ENCODE assay signal across 1 cellular context in the genomic region with DNA sequence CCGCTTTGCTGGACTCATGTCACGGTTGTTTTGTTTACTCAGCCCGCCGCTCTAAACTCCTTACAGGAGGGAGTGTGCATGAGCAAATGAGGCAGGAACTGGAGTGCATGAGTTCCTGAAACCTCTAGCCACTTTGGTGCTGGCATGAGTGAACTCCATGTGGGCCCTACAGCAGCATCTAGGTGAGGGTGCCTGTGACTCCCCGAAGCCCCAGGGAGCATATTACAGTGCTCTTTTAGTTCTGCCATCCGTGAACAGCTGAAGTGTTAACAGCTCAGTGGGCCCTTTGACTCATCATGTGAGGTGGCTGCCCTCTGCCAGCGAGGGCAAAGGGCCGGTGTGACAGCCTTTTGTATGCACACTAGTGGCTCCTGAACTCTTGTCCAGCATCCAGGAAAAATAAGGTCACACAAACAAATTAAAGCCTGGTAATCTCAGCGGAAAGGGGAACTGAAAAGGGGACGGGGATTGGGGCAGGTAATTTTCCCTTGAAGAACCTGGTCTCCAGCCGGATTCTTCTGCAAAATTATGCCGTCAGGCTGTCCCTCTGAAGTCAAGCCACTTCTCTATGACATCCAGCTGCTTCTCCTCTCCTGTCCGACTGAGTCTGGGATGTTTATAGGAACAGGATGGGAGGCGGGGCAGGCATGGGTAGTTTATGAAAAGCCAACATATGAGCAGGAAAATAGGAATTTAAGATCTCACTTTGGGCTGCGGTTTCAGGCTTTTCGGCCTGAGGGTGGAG.
TF ChIP-seq lines count a peak whose summit lies in the region.

No MANE protein-coding gene starts in this region.

TF ChIP-seq in HepG2, 621 proteins besides CTCF, POLR2A, EP300 and RAD21 (continued from another document and continues in another):
- TF ChIP-seq, protein P1, sequence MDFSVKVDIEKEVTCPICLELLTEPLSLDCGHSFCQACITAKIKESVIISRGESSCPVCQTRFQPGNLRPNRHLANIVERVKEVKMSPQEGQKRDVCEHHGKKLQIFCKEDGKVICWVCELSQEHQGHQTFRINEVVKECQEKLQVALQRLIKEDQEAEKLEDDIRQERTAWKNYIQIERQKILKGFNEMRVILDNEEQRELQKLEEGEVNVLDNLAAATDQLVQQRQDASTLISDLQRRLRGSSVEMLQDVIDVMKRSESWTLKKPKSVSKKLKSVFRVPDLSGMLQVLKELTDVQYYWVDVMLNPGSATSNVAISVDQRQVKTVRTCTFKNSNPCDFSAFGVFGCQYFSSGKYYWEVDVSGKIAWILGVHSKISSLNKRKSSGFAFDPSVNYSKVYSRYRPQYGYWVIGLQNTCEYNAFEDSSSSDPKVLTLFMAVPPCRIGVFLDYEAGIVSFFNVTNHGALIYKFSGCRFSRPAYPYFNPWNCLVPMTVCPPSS (IDR thresholded peaks at IDR 0.05), result no peak
- TF ChIP-seq ELF3 (CRISPR knock-in tag; IDR thresholded peaks at IDR 0.05), result no peak
- no peak for TF ChIP-seq KDM3A (CRISPR knock-in tag; IDR thresholded peaks at IDR 0.05; ENCODE audit: low read depth)
- no peak for TF ChIP-seq ZSCAN22 (CRISPR knock-in tag; IDR thresholded peaks at IDR 0.05)
- TF ChIP-seq TMF1 (CRISPR knock-in tag; IDR thresholded peaks at IDR 0.05; ENCODE audit: low read depth), result no peak
- no peak for TF ChIP-seq DPF2 (CRISPR knock-in tag; IDR thresholded peaks at IDR 0.05; ENCODE audit: borderline replicate concordance, low read depth)
- TF ChIP-seq NONO (IDR thresholded peaks at IDR 0.05), result no peak
- no peak for TF ChIP-seq NONO (CRISPR knock-in tag; conservative IDR thresholded peaks at IDR 0.05)
- TF ChIP-seq, protein P2, sequence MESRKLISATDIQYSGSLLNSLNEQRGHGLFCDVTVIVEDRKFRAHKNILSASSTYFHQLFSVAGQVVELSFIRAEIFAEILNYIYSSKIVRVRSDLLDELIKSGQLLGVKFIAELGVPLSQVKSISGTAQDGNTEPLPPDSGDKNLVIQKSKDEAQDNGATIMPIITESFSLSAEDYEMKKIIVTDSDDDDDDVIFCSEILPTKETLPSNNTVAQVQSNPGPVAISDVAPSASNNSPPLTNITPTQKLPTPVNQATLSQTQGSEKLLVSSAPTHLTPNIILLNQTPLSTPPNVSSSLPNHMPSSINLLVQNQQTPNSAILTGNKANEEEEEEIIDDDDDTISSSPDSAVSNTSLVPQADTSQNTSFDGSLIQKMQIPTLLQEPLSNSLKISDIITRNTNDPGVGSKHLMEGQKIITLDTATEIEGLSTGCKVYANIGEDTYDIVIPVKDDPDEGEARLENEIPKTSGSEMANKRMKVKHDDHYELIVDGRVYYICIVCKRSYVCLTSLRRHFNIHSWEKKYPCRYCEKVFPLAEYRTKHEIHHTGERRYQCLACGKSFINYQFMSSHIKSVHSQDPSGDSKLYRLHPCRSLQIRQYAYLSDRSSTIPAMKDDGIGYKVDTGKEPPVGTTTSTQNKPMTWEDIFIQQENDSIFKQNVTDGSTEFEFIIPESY (CRISPR knock-in tag; IDR thresholded peaks at IDR 0.05), result no peak
- 0 out of 2 replicates have a peak, but pooled peaks have one; percentile 33 for TF ChIP-seq ZNF607 (CRISPR knock-in tag; IDR thresholded peaks at IDR 0.05; ENCODE audit: borderline replicate concordance)
- TF ChIP-seq, protein P3, sequence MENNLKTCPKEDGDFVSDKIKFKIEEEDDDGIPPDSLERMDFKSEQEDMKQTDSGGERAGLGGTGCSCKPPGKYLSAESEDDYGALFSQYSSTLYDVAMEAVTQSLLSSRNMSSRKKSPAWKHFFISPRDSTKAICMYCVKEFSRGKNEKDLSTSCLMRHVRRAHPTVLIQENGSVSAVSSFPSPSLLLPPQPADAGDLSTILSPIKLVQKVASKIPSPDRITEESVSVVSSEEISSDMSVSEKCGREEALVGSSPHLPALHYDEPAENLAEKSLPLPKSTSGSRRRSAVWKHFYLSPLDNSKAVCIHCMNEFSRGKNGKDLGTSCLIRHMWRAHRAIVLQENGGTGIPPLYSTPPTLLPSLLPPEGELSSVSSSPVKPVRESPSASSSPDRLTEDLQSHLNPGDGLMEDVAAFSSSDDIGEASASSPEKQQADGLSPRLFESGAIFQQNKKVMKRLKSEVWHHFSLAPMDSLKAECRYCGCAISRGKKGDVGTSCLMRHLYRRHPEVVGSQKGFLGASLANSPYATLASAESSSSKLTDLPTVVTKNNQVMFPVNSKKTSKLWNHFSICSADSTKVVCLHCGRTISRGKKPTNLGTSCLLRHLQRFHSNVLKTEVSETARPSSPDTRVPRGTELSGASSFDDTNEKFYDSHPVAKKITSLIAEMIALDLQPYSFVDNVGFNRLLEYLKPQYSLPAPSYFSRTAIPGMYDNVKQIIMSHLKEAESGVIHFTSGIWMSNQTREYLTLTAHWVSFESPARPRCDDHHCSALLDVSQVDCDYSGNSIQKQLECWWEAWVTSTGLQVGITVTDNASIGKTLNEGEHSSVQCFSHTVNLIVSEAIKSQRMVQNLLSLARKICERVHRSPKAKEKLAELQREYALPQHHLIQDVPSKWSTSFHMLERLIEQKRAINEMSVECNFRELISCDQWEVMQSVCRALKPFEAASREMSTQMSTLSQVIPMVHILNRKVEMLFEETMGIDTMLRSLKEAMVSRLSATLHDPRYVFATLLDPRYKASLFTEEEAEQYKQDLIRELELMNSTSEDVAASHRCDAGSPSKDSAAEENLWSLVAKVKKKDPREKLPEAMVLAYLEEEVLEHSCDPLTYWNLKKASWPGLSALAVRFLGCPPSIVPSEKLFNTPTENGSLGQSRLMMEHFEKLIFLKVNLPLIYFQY (CRISPR knock-in tag; IDR thresholded peaks at IDR 0.05; ENCODE audit: borderline replicate concordance), result no peak
- no peak for TF ChIP-seq ZIK1 (CRISPR knock-in tag; IDR thresholded peaks at IDR 0.05; ENCODE audit: borderline replicate concordance, low read depth)
- no peak for TF ChIP-seq ARID2 (CRISPR knock-in tag; IDR thresholded peaks at IDR 0.05; ENCODE audit: borderline replicate concordance)
- TF ChIP-seq, protein P4, sequence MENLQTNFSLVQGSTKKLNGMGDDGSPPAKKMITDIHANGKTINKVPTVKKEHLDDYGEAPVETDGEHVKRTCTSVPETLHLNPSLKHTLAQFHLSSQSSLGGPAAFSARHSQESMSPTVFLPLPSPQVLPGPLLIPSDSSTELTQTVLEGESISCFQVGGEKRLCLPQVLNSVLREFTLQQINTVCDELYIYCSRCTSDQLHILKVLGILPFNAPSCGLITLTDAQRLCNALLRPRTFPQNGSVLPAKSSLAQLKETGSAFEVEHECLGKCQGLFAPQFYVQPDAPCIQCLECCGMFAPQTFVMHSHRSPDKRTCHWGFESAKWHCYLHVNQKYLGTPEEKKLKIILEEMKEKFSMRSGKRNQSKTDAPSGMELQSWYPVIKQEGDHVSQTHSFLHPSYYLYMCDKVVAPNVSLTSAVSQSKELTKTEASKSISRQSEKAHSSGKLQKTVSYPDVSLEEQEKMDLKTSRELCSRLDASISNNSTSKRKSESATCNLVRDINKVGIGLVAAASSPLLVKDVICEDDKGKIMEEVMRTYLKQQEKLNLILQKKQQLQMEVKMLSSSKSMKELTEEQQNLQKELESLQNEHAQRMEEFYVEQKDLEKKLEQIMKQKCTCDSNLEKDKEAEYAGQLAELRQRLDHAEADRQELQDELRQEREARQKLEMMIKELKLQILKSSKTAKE (CRISPR knock-in tag; IDR thresholded peaks at IDR 0.05; ENCODE audit: borderline replicate concordance), result no peak
- no peak for TF ChIP-seq FOSL1 (CRISPR knock-in tag; IDR thresholded peaks at IDR 0.05; ENCODE audit: borderline replicate concordance)
- TF ChIP-seq SALL1 (CRISPR knock-in tag; IDR thresholded peaks at IDR 0.05), result 0 out of 2 replicates have a peak, but pooled peaks have one; percentile 44
- no peak for TF ChIP-seq ZNF558 (CRISPR knock-in tag; IDR thresholded peaks at IDR 0.05; ENCODE audit: borderline replicate concordance)
- no peak for TF ChIP-seq AHR (CRISPR knock-in tag; IDR thresholded peaks at IDR 0.05)
- TF ChIP-seq CHD2 (IDR thresholded peaks at IDR 0.05; ENCODE audit: low read depth, low read length), result no peak
- TF ChIP-seq KAT7 (CRISPR knock-in tag; IDR thresholded peaks at IDR 0.05; ENCODE audit: borderline replicate concordance), result no peak
- TF ChIP-seq, protein P5, sequence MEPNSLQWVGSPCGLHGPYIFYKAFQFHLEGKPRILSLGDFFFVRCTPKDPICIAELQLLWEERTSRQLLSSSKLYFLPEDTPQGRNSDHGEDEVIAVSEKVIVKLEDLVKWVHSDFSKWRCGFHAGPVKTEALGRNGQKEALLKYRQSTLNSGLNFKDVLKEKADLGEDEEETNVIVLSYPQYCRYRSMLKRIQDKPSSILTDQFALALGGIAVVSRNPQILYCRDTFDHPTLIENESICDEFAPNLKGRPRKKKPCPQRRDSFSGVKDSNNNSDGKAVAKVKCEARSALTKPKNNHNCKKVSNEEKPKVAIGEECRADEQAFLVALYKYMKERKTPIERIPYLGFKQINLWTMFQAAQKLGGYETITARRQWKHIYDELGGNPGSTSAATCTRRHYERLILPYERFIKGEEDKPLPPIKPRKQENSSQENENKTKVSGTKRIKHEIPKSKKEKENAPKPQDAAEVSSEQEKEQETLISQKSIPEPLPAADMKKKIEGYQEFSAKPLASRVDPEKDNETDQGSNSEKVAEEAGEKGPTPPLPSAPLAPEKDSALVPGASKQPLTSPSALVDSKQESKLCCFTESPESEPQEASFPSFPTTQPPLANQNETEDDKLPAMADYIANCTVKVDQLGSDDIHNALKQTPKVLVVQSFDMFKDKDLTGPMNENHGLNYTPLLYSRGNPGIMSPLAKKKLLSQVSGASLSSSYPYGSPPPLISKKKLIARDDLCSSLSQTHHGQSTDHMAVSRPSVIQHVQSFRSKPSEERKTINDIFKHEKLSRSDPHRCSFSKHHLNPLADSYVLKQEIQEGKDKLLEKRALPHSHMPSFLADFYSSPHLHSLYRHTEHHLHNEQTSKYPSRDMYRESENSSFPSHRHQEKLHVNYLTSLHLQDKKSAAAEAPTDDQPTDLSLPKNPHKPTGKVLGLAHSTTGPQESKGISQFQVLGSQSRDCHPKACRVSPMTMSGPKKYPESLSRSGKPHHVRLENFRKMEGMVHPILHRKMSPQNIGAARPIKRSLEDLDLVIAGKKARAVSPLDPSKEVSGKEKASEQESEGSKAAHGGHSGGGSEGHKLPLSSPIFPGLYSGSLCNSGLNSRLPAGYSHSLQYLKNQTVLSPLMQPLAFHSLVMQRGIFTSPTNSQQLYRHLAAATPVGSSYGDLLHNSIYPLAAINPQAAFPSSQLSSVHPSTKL (CRISPR knock-in tag; IDR thresholded peaks at IDR 0.05), result 0 out of 2 replicates have a peak, but pooled peaks have one; percentile 16
- TF ChIP-seq NFIB (CRISPR knock-in tag; IDR thresholded peaks at IDR 0.05; ENCODE audit: borderline replicate concordance), result no peak
- no peak for TF ChIP-seq ZFP37 (CRISPR knock-in tag; IDR thresholded peaks at IDR 0.05; ENCODE audit: borderline replicate concordance)
- no peak for TF ChIP-seq ZNF160 (CRISPR knock-in tag; IDR thresholded peaks at IDR 0.05)
- TF ChIP-seq HNF4A (CRISPR knock-in tag; IDR thresholded peaks at IDR 0.05), result no peak; the same call in 1 of the 2 replicates
- no peak for TF ChIP-seq CREM (IDR thresholded peaks at IDR 0.05)
- no peak for TF ChIP-seq CREM (CRISPR knock-in tag; IDR thresholded peaks at IDR 0.05)
- no peak; the same call in 1 of the 2 replicates for TF ChIP-seq BHLHE40 (IDR thresholded peaks at IDR 0.05; ENCODE audit: low read length)
- TF ChIP-seq ZNF20 (CRISPR knock-in tag; IDR thresholded peaks at IDR 0.05), result no peak
- no peak for TF ChIP-seq NFATC3 (CRISPR knock-in tag; IDR thresholded peaks at IDR 0.05)
- TF ChIP-seq, protein P6, sequence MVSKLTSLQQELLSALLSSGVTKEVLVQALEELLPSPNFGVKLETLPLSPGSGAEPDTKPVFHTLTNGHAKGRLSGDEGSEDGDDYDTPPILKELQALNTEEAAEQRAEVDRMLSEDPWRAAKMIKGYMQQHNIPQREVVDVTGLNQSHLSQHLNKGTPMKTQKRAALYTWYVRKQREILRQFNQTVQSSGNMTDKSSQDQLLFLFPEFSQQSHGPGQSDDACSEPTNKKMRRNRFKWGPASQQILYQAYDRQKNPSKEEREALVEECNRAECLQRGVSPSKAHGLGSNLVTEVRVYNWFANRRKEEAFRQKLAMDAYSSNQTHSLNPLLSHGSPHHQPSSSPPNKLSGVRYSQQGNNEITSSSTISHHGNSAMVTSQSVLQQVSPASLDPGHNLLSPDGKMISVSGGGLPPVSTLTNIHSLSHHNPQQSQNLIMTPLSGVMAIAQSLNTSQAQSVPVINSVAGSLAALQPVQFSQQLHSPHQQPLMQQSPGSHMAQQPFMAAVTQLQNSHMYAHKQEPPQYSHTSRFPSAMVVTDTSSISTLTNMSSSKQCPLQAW (CRISPR knock-in tag; IDR thresholded peaks at IDR 0.05), result 0 out of 2 replicates have a peak, but pooled peaks have one; percentile 35
- TF ChIP-seq SRY (CRISPR knock-in tag; IDR thresholded peaks at IDR 0.05), result 0 out of 2 replicates have a peak, but pooled peaks have one; percentile 31
- no peak for TF ChIP-seq ZKSCAN5 (CRISPR knock-in tag; IDR thresholded peaks at IDR 0.05)
- TF ChIP-seq TOPORS (CRISPR knock-in tag; IDR thresholded peaks at IDR 0.05), result no peak
- no peak for TF ChIP-seq ZNF510 (CRISPR knock-in tag; IDR thresholded peaks at IDR 0.05; ENCODE audit: low read depth)
- TF ChIP-seq GATAD1 (CRISPR knock-in tag; IDR thresholded peaks at IDR 0.05), result no peak
- TF ChIP-seq, protein P7, sequence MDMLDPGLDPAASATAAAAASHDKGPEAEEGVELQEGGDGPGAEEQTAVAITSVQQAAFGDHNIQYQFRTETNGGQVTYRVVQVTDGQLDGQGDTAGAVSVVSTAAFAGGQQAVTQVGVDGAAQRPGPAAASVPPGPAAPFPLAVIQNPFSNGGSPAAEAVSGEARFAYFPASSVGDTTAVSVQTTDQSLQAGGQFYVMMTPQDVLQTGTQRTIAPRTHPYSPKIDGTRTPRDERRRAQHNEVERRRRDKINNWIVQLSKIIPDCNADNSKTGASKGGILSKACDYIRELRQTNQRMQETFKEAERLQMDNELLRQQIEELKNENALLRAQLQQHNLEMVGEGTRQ (IDR thresholded peaks at IDR 0.05; ENCODE audit: low read depth, low read length), result no peak
- TF ChIP-seq, protein P7 (CRISPR knock-in tag; IDR thresholded peaks at IDR 0.05; ENCODE audit: borderline replicate concordance), result no peak
